Comparison of ENCODE assay signal across 8 cellular contexts in genomic region chr3:191244242-191244867, GRCh38. TPM values are rescaled to one million over a fixed set of nuclear protein-coding genes. Genes with fewer than 3 reads are reported as not detected.
DNase-seq lines count a peak whose midpoint lies in the region; FAIRE-seq and TF ChIP-seq lines count a peak whose summit lies in the region.

No MANE protein-coding gene starts in this region.

- H3K4me3 ChIP-seq in AG04449 (ENCODE audit: low read depth, low read length) (no peak overlapping the region), LNCaP clone FGC (ENCODE audit: low read depth, low read length) (no peak overlapping the region), endothelial cell of umbilical vein (replicated peaks in 1 of 3; ENCODE audit: insufficient read depth in 1 of 3, low read depth in 1 of 3, low read length in 3 of 3) (no peak overlapping the region)

- CTCF ChIA-PET in AG04449 (lab: Yijun Ruan, JAX), result interaction anchor here (0.6 to 3.1 kb wide), 10 partner anchors 9 to 1201 kb away, joined by 3 to 15 read pairs (median 4); no protein-coding TSS in a partner anchor
- CTCF ChIA-PET in endothelial cell of umbilical vein (lab: Charles Lee), result interaction anchor here (0.6 to 3.0 kb wide), 32 partner anchors 9 to 1199 kb away, joined by 3 to 20 read pairs (median 4); partner anchors contain the start of gene CCDC50

- H3K9me1 ChIP-seq in endothelial cell of umbilical vein (replicated peaks; ENCODE audit: control insufficient read depth, extremely low read depth, insufficient read depth, low read length), result no peaks in the 10 kb centered on the region

- dilution Hi-C loops in endothelial cell of umbilical vein (cut with MboI; ENCODE audit: extremely low pct_ligation_motif_present, low sequenced_read_pairs), result no loop called here

- no peaks in the 10 kb centered on the region for H3K36me3 ChIP-seq in endothelial cell of umbilical vein (ENCODE audit: control insufficient read depth in 2 of 2, extremely low read depth in 1 of 2, insufficient read depth in 2 of 2, low read length in 2 of 2)

- no peaks in the 10 kb centered on the region for H3K27me3 ChIP-seq in endothelial cell of umbilical vein (ENCODE audit: control insufficient read depth in 2 of 2, insufficient read depth in 2 of 2, low read length in 2 of 2)

- TF ChIP-seq POLR2A in endothelial cell of umbilical vein (IDR thresholded peaks at IDR 0.05; ENCODE audit: low read depth, low read length), result no peak

- H2AFZ ChIP-seq in endothelial cell of umbilical vein (ENCODE audit: low read depth, low read length), result no peak overlapping the region

- DNase-seq in AG04449 (ENCODE audit: low read depth, low spot score) (no peak), GM18507 (ENCODE audit: extremely low spot score, insufficient read length, low read depth) (no peak), LNCaP clone FGC (ENCODE audit: low read depth) (no peak), endothelial cell of umbilical vein (ENCODE audit: low read depth, low spot score) (peak; percentile 39), pons (ENCODE audit: low spot score) (no peak), posterior vena cava (ENCODE audit: low spot score) (no peak), NCI-H748 (lab: John Stamatoyannopoulos, UW; ENCODE audit: unreplicated experiment) (no peak), NCI-H226 (no peak)

- peaks cover 18% of the 10 kb centered on the region for H3K4me1 ChIP-seq in endothelial cell of umbilical vein (ENCODE audit: control insufficient read depth, extremely low read depth, insufficient read depth, low read length)

- no TSS peak for BruUV-seq in endothelial cell of umbilical vein (replicated peaks; lab: Mats Ljungman, UMichigan)

- intact Hi-C loops in endothelial cell of umbilical vein (cut with micrococcal nuclease), result loop anchor here (1.0 to 10.0 kb wide), 3 partner anchors 85 to 1200 kb away; partner anchors contain the start of gene CCDC50
- intact Hi-C loops in posterior vena cava (cut with DNase I), result no loop called here

- no peak overlapping the region for H3K4me2 ChIP-seq in endothelial cell of umbilical vein (ENCODE audit: insufficient read depth, low read length)

- no peak overlapping the region for H3K27ac ChIP-seq in endothelial cell of umbilical vein (ENCODE audit: insufficient read depth, low read depth, low read length)

- POLR2A ChIA-PET in AG04449 (lab: Yijun Ruan, JAX), result no interaction called here
- POLR2A ChIA-PET in endothelial cell of umbilical vein (lab: Charles Lee), result interaction anchor here (0.6 to 0.7 kb wide), 2 partner anchors 85 to 139 kb away, joined by 3 read pairs; partner anchors contain the start of gene CCDC50

- no peaks in the 10 kb centered on the region for H3K9me3 ChIP-seq in endothelial cell of umbilical vein (replicated peaks; ENCODE audit: control insufficient read depth, insufficient read depth, low read length)

- FAIRE-seq in GM18507 (lab: Jason Lieb, UNC), result peak; percentile 71
- FAIRE-seq in endothelial cell of umbilical vein (lab: Jason Lieb, UNC), result no peak

- peak; percentile 27 for TF ChIP-seq CTCF in AG04449 (IDR thresholded peaks at IDR 0.05; ENCODE audit: insufficient read depth, low read length, missing control alignments)
- TF ChIP-seq CTCF in LNCaP clone FGC (IDR thresholded peaks at IDR 0.05; ENCODE audit: control insufficient read depth, extremely low read depth, insufficient read depth), result peak; percentile 50; the same call in 1 of the 2 replicates
- TF ChIP-seq CTCF in endothelial cell of umbilical vein (IDR thresholded peaks at IDR 0.05; ENCODE audit: extremely low read depth in 1 of 2, insufficient read depth in 1 of 2, low read depth in 1 of 2, low read length in 2 of 2), result peak; percentile 15 to 19

- H3K9ac ChIP-seq in endothelial cell of umbilical vein (replicated peaks; ENCODE audit: extremely low read depth, insufficient read depth, low read length), result no peak overlapping the region

- no peaks in the 10 kb centered on the region for H4K20me1 ChIP-seq in endothelial cell of umbilical vein (replicated peaks; ENCODE audit: control insufficient read depth, extremely low read depth, insufficient read depth, low read length)

- no peaks in the 10 kb centered on the region for H3K79me2 ChIP-seq in endothelial cell of umbilical vein (ENCODE audit: control insufficient read depth, insufficient read depth, low read length)

TF ChIP-seq in endothelial cell of umbilical vein, 7 proteins besides CTCF, POLR2A, EP300 and RAD21:
- no peak for TF ChIP-seq GATA2 (IDR thresholded peaks at IDR 0.05; ENCODE audit: insufficient read depth, insufficient read length, low read depth, low read length)
- no peak for TF ChIP-seq JUN (IDR thresholded peaks at IDR 0.05; ENCODE audit: borderline replicate concordance, insufficient read depth, insufficient read length, low read depth)
- no peak for TF ChIP-seq FOS (IDR thresholded peaks at IDR 0.05; ENCODE audit: borderline replicate concordance, insufficient read depth, low read length)
- TF ChIP-seq EZH2 (IDR thresholded peaks at IDR 0.05; ENCODE audit: borderline replicate concordance, low read depth, low read length, severe bottlenecking), result no peak
- TF ChIP-seq MYC (IDR thresholded peaks at IDR 0.05; ENCODE audit: low read depth, low read length), result no peak
- TF ChIP-seq MAX (IDR thresholded peaks at IDR 0.05; ENCODE audit: insufficient read depth, insufficient read length), result no peak
- no peak for TF ChIP-seq POLR2AphosphoS5 (IDR thresholded peaks at IDR 0.05; ENCODE audit: insufficient read depth, low read depth, low read length)
TF ChIP-seq in endothelial cell of umbilical vein: peak in this region for 0.

RNA-seq across cellular contexts. Expression of gene OSTN, which starts 45.3 kb away (rescaled TPM):
- total RNA-seq in endothelial cell of umbilical vein (not detected in 2 replicates), posterior vena cava (not detected)
- polyA plus RNA-seq in endothelial cell of umbilical vein, result not detected in 2 replicates
- not detected in 2 replicates for polyA plus RNA-seq in endothelial cell of umbilical vein (2011; cell fraction: cytosol; rRNA removed)
- not detected in 2 replicates for polyA plus RNA-seq in endothelial cell of umbilical vein (2011; cell fraction: nucleus; rRNA removed)
- polyA plus RNA-seq in endothelial cell of umbilical vein (2012), result not detected in 2 replicates
- polyA minus RNA-seq in endothelial cell of umbilical vein, result not detected in 2 replicates
- polyA minus RNA-seq in endothelial cell of umbilical vein (2011; cell fraction: cytosol; rRNA and poly(A)+ RNA removed), result not detected
- polyA minus RNA-seq in endothelial cell of umbilical vein (2011; cell fraction: nucleus; rRNA and poly(A)+ RNA removed), result not detected in 2 replicates
